ENCODE assay signal across 29 cellular contexts in genomic region chr21:44394733-44395132, GRCh38. TPM values are rescaled to one million over a fixed set of nuclear protein-coding genes. Genes with fewer than 3 reads are reported as not detected.
"Had no signal": no experiment of that assay in that cellular context is flagged by ENCODE, and none has a peak within 500 bp of the region (broad histone marks: within the 10 kb centered on the region; RNA-seq: fewer than 3 reads in every experiment).

No MANE protein-coding gene starts in this region.

- ATAC-seq: activated CD4-positive, alpha-beta T cell treated with anti-CD3 and anti-CD28 coated beads for 36 hours; effector memory CD8-positive, alpha-beta T cell; gastrocnemius medialis; mucosa of descending colon; natural killer cell treated with Interleukin-12 subunit alpha and Interleukin-12 subunit beta and Interleukin-15 and Interleukin-18, amount 100 ng/mL, for 72 hours; right lobe of liver; stimulated activated naive CD8-positive, alpha-beta T cell treated with anti-CD3 and anti-CD28 coated beads, Interleukin-15, Interleukin-2, amounts not matched to agents 100 U/mL and 50 U/mL, for 24 hours; T-cell had no signal

- H3K4me3 ChIP-seq: ascending aorta, gastrocnemius medialis, left ventricle myocardium inferior, lung, mucosa of descending colon, ovary, right lobe of liver, thoracic aorta, upper lobe of left lung had no signal

- H3K27me3 Mint-ChIP-seq: activated CD4-positive, alpha-beta T cell treated with anti-CD3 and anti-CD28 coated beads for 36 hours; activated naive CD8-positive, alpha-beta T cell; effector memory CD8-positive, alpha-beta T cell; natural killer cell treated with Interleukin-12 subunit alpha and Interleukin-12 subunit beta and Interleukin-15 and Interleukin-18, amount 100 ng/mL, for 72 hours; progenitor cell of endocrine pancreas; T-cell had no signal

- DNase-seq: activated CD4-positive, alpha-beta T cell treated with anti-CD3 and anti-CD28 coated beads for 36 hours; activated CD4-positive, alpha-beta T cell treated with anti-CD3 and anti-CD28 coated beads, Interleukin-2, amount 50 U/mL, for 48 hours; activated CD4-positive, CD25-positive, alpha-beta regulatory T cell; activated effector memory CD4-positive, alpha-beta T cell treated with Interleukin-2 at 50 U/mL for 16 hours; activated naive CD4-positive, alpha-beta T cell treated with Interleukin-2 at 50 U/mL for 16 hours; brain microvascular endothelial cell; cortex of kidney; effector memory CD8-positive, alpha-beta T cell; erythroblast; glutamatergic neuron; islet precursor cell; left ventricle myocardium inferior; mesendoderm; mucosa of descending colon; right lobe of liver; stimulated activated CD4-positive, alpha-beta T cell treated with anti-CD3 and anti-CD28 coated beads, Interleukin-2, amount 100 ng/mL, for 48 hours; stimulated activated naive CD8-positive, alpha-beta T cell treated with anti-CD3 and anti-CD28 coated beads, Interleukin-15, Interleukin-2, amounts not matched to agents 100 U/mL and 50 U/mL, for 24 hours had no signal

- H3K36me3 Mint-ChIP-seq: activated naive CD8-positive, alpha-beta T cell; natural killer cell treated with Interleukin-12 subunit alpha and Interleukin-12 subunit beta and Interleukin-15 and Interleukin-18, amount 100 ng/mL, for 72 hours had no signal

- H3K4me1 Mint-ChIP-seq: activated CD4-positive, alpha-beta T cell treated with anti-CD3 and anti-CD28 coated beads for 36 hours; T-cell had no signal

- H3K27me3 ChIP-seq: ascending aorta, brain microvascular endothelial cell, ovary, right lobe of liver, upper lobe of left lung had no signal

- H3K27ac ChIP-seq: ascending aorta, brain microvascular endothelial cell, gastrocnemius medialis, left ventricle myocardium inferior, ovary, right lobe of liver, thoracic aorta, upper lobe of left lung had no signal

- H3K4me1 ChIP-seq: ascending aorta, gastrocnemius medialis, left ventricle myocardium inferior, right lobe of liver, upper lobe of left lung had no signal

- H3K4me3 Mint-ChIP-seq: activated CD4-positive, alpha-beta T cell treated with anti-CD3 and anti-CD28 coated beads for 36 hours; activated naive CD8-positive, alpha-beta T cell; effector memory CD8-positive, alpha-beta T cell; natural killer cell treated with Interleukin-12 subunit alpha and Interleukin-12 subunit beta and Interleukin-15 and Interleukin-18, amount 100 ng/mL, for 72 hours; T-cell; T-helper 2 cell treated with Interferon-gamma antibody and Interleukin-4, amounts not matched to agents 5 μg/mL and 100 μg/mL, for 36 hours had no signal

- H3K36me3 ChIP-seq: ascending aorta, brain microvascular endothelial cell, gastrocnemius medialis, left ventricle myocardium inferior, ovary, right lobe of liver, thoracic aorta had no signal

- H3K27ac Mint-ChIP-seq: activated CD4-positive, alpha-beta T cell treated with anti-CD3 and anti-CD28 coated beads for 36 hours; activated naive CD8-positive, alpha-beta T cell; effector memory CD8-positive, alpha-beta T cell; natural killer cell treated with Interleukin-12 subunit alpha and Interleukin-12 subunit beta and Interleukin-15 and Interleukin-18, amount 100 ng/mL, for 72 hours; progenitor cell of endocrine pancreas; T-cell; T-helper 2 cell treated with Interferon-gamma antibody and Interleukin-4, amounts not matched to agents 5 μg/mL and 100 μg/mL, for 36 hours had no signal

- H3K9me3 Mint-ChIP-seq: effector memory CD8-positive, alpha-beta T cell; natural killer cell treated with Interleukin-12 subunit alpha and Interleukin-12 subunit beta and Interleukin-15 and Interleukin-18, amount 100 ng/mL, for 72 hours; T-cell; T-helper 2 cell treated with Interferon-gamma antibody and Interleukin-4, amounts not matched to agents 5 μg/mL and 100 μg/mL, for 36 hours had no signal

- H3K9me3 ChIP-seq: ascending aorta, gastrocnemius medialis, mucosa of descending colon, right lobe of liver, thoracic aorta, upper lobe of left lung had no signal

RNA-seq across cellular contexts. Expression of gene TRPM2, which starts 41.3 kb away (rescaled TPM):
- total RNA-seq: myocyte had no signal
